In the genomic region with DNA sequence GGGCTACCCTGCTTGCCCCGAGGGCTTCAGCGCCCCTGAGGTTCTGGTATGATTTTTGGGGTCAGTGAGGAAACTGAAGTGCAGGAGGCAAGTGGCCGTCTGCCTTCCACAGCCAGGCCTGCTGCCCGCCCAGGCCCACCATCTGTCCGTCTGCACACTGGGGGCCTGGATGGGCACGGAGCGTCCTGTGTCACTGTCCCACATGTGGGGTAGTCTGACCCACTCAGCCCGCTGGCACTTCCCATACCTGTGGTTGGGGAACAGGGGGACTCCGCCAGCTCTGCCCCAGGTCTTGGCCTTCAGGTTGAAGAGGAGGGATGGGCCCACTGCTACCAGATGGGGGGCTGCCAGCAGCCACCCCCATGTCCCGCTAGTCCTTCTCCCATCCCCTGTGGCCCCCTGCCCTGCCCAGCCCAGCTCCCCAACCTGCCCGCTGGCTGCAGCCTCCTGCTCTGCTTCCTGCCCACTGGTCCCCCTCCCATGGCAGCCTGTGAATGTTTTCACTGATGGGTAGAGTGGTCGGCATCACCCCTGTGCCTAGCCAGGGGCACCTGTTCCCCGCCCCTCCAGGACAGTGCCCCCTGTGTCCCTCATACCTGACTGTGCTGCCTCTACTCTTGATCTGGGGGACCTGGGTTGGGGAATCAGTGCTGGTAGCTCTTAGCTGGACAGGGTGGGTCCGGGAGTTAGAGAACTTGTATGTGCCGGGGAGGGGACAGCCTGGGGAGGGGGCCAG, we compare ENCODE assay signal across 21 cellular contexts. TPM values are rescaled to one million over a fixed set of nuclear protein-coding genes. Genes with fewer than 3 reads are reported as not detected.
DNase-seq lines count a peak whose midpoint lies in the region; ATAC-seq, FAIRE-seq and TF ChIP-seq lines count a peak whose summit lies in the region.
"Had no signal": no experiment of that assay in that cellular context is flagged by ENCODE, and none has a peak within 500 bp of the region (broad histone marks: within the 10 kb centered on the region; RNA-seq: fewer than 3 reads in every experiment).

No MANE protein-coding gene starts in this region.

- no peak for TF ChIP-seq RAD21 in K562 (CRISPR knock-in tag; conservative IDR thresholded peaks at IDR 0.05 in 1 of 2, IDR thresholded peaks at IDR 0.05 in 1 of 2)

- in situ Hi-C loops in K562 (cut with MboI): no loop called here

- intact Hi-C loops in K562 (cut with micrococcal nuclease) (no loop called here), kidney (cut with DNase I) (no loop called here), sigmoid colon (cut with DNase I) (no loop called here), spleen (cut with DNase I; ENCODE audit: low total_unique reads) (no loop called here)

- H3K9me3 ChIP-seq in BLaER1: peaks cover 7% of the 10 kb centered on the region
- no peaks in the 10 kb centered on the region for H3K9me3 ChIP-seq in K562 (replicated peaks; ENCODE audit: control insufficient read depth, insufficient read depth, low read depth, low read length)
- no peaks in the 10 kb centered on the region for H3K9me3 ChIP-seq in kidney (ENCODE audit: control insufficient read depth in 1 of 2, low read length in 2 of 2)
- no peaks in the 10 kb centered on the region for H3K9me3 ChIP-seq in sigmoid colon
- H3K9me3 ChIP-seq in Peyer's patch: no peaks in the 10 kb centered on the region
- H3K9me3 ChIP-seq in spleen: peaks cover 0 to 6% (median 0%) of the 10 kb centered on the region in 8 donors
- H3K9me3 ChIP-seq: SJCRH30, transverse colon had no signal

- TF ChIP-seq POLR2A in K562 (conservative IDR thresholded peaks at IDR 0.05) (no peak), sigmoid colon (IDR thresholded peaks at IDR 0.05) (no peak), Peyer's patch (IDR thresholded peaks at IDR 0.05) (no peak), spleen (IDR thresholded peaks at IDR 0.05) (no peak)

- H3K27ac ChIP-seq in BLaER1 (no peak overlapping the region), K562 (ENCODE audit: extremely low read depth, low read depth, low read length) (no peak overlapping the region), kidney (ENCODE audit: low read depth in 2 of 2, low read length in 2 of 2) (no peak overlapping the region), sigmoid colon (peak overlapping the region; percentile 68 to 86 (median 84)), Peyer's patch (no peak overlapping the region), spleen (no peak overlapping the region)
- H3K27ac ChIP-seq: SJCRH30 had no signal

- TF ChIP-seq CTCF in K562 (IDR thresholded peaks at IDR 0.05 in 2 of 3, conservative IDR thresholded peaks at IDR 0.05 in 1 of 3; ENCODE audit: insufficient read depth in 2 of 3, low read depth in 1 of 3, low read length in 3 of 3): no peak
- TF ChIP-seq CTCF in kidney (IDR thresholded peaks at IDR 0.05; ENCODE audit: borderline replicate concordance, extremely low read depth, insufficient read depth): no peak
- no peak for TF ChIP-seq CTCF in sigmoid colon (IDR thresholded peaks at IDR 0.05)
- no peak for TF ChIP-seq CTCF in Peyer's patch (IDR thresholded peaks at IDR 0.05)
- no peak for TF ChIP-seq CTCF in spleen (IDR thresholded peaks at IDR 0.05 in 8 of 11, conservative IDR thresholded peaks at IDR 0.05 in 3 of 11)

- no peaks in the 10 kb centered on the region for H3K9me1 ChIP-seq in K562 (ENCODE audit: control insufficient read depth, insufficient read depth, low read length)

- POLR2A ChIA-PET in K562 (lab: Yijun Ruan, JAX): interaction anchor here (0.5 to 0.9 kb wide), 2 partner anchors 10 to 408 kb away, joined by 3 to 5 read pairs; a partner anchor contains a TSS

- no TSS peak for BruUV-seq in K562 (replicated peaks; lab: Mats Ljungman, UMichigan)

- H3K36me3 ChIP-seq in BLaER1 (peaks cover 97% of the 10 kb centered on the region), K562 (ENCODE audit: control insufficient read depth, insufficient read depth, low read length) (peaks cover 59% of the 10 kb centered on the region; the same call in 1 of the 3 replicates), kidney (ENCODE audit: control insufficient read depth in 1 of 2, insufficient read depth in 2 of 2, low read length in 2 of 2) (peaks cover 3 to 16% of the 10 kb centered on the region in 2 donors), sigmoid colon (peaks cover 7 to 28% (median 13%) of the 10 kb centered on the region in 4 donors), Peyer's patch (peaks cover 0 to 41% (median 0%) of the 10 kb centered on the region in 3 donors), spleen (peaks cover 0 to 100% (median 45%) of the 10 kb centered on the region in 6 donors)

- H3K9ac ChIP-seq in BLaER1 (0 out of 2 replicates have a peak overlapping the region, but pooled peaks have one; percentile 15), K562 (ENCODE audit: insufficient read depth in 1 of 2, low read depth in 2 of 2, low read length in 2 of 2) (no peak overlapping the region; a peak in 1 of 4 replicates), kidney (ENCODE audit: low read length in 2 of 2) (no peak overlapping the region)

- H3K4me2 ChIP-seq in BLaER1: no peak overlapping the region
- H3K4me2 ChIP-seq in K562 (ENCODE audit: insufficient read depth, low read length): no peak overlapping the region

- CTCF ChIA-PET in K562 (lab: Yijun Ruan, JAX; ENCODE audit: low intra/inter-chr PET ratio): no interaction called here

- H3K27me3 ChIP-seq in BLaER1: no peaks in the 10 kb centered on the region
- H3K27me3 ChIP-seq in K562 (ENCODE audit: control insufficient read depth in 2 of 2, insufficient read depth in 2 of 2, low read length in 2 of 2): no peaks in the 10 kb centered on the region
- H3K27me3 ChIP-seq in sigmoid colon: no peaks in the 10 kb centered on the region
- H3K27me3 ChIP-seq in Peyer's patch: no peaks in the 10 kb centered on the region
- H3K27me3 ChIP-seq in spleen (replicated peaks in 1 of 7): no peaks in the 10 kb centered on the region
- H3K27me3 ChIP-seq: SJCRH30, transverse colon had no signal

- H2AFZ ChIP-seq in K562 (ENCODE audit: low read depth, low read length): no peak overlapping the region

- no peak overlapping the region for H3K4me3 ChIP-seq in BLaER1
- no peak overlapping the region for H3K4me3 ChIP-seq in K562
- H3K4me3 ChIP-seq in kidney (ENCODE audit: low read length in 2 of 2): no peak overlapping the region
- no peak overlapping the region for H3K4me3 ChIP-seq in sigmoid colon
- no peak overlapping the region for H3K4me3 ChIP-seq in Peyer's patch
- H3K4me3 ChIP-seq in spleen: no peak overlapping the region
- H3K4me3 ChIP-seq: SJCRH30, transverse colon had no signal

- no peak for ATAC-seq in K562
- no peak for ATAC-seq in GM18519 (IDR thresholded peaks at IDR 0.05; ENCODE audit: low FRiP score, unreplicated experiment)
- ATAC-seq: activated T-cell treated with anti-CD3 and anti-CD28 coated beads, Interleukin-2, amount 50 U/mL, for 4 hours; natural killer cell had no signal

- H3K4me1 ChIP-seq in BLaER1: peaks cover 39% of the 10 kb centered on the region
- H3K4me1 ChIP-seq in K562 (replicated peaks in 1 of 2; ENCODE audit: control insufficient read depth in 2 of 2, insufficient read depth in 2 of 2, low read length in 2 of 2): peaks cover 0 to 63% of the 10 kb centered on the region in 2 experiments; a peak in 2 of 5 replicates
- H3K4me1 ChIP-seq in kidney (ENCODE audit: control insufficient read depth in 1 of 2, insufficient read depth in 1 of 2, low read depth in 1 of 2, low read length in 2 of 2): peaks cover 16 to 34% of the 10 kb centered on the region in 2 donors
- peaks cover 0 to 82% (median 73%) of the 10 kb centered on the region in 4 donors for H3K4me1 ChIP-seq in sigmoid colon
- peaks cover 0 to 28% (median 0%) of the 10 kb centered on the region in 4 donors for H3K4me1 ChIP-seq in Peyer's patch
- peaks cover 0 to 85% (median 38%) of the 10 kb centered on the region in 6 donors for H3K4me1 ChIP-seq in spleen
- H3K4me1 ChIP-seq: SJCRH30 had no signal

- TF ChIP-seq EP300 in K562 (IDR thresholded peaks at IDR 0.05; ENCODE audit: low read length) (no peak), sigmoid colon (IDR thresholded peaks at IDR 0.05) (no peak)

- WGBS in K562 (ENCODE audit: insufficient coverage, low coverage, missing lambda C conversion rate): 97% methylated on average over 12 of the region's 15 CpGs
- WGBS in sigmoid colon, 2 donors: 95% methylated on average over 15 of the region's 15 CpGs
- WGBS in spleen, 5 donors: 89 to 99% (median 96%) methylated on average over 9 to 15 of the region's 15 CpGs

- FAIRE-seq in K562 (lab: Jason Lieb, UNC): no peak
- no peak for FAIRE-seq in kidney (lab: Jason Lieb, UNC)
- FAIRE-seq: endothelial cell of umbilical vein, H54 had no signal

- peaks cover 29% of the 10 kb centered on the region for H3K79me2 ChIP-seq in K562 (ENCODE audit: control insufficient read depth, insufficient read depth, low read length)

- DNase-seq in K562 (ENCODE audit: extremely low read depth in 1 of 4, low spot score in 3 of 4) (no peak), kidney (peak; percentile 73), sigmoid colon (no peak), Peyer's patch (no peak), spleen (no peak), foreskin melanocyte (no peak)
- DNase-seq: ACHN; activated CD4-positive, alpha-beta T cell treated with anti-CD3 and anti-CD28 coated beads for 48 hours; activated T-cell treated with anti-CD3 and anti-CD28 coated beads, Interleukin-2, amount 50 U/mL, for 4 hours; EL; left ventricle myocardium superior; natural killer cell; NCI-H1048; NCI-H187; SJCRH30; stimulated activated naive CD4-positive, alpha-beta T cell treated with Interleukin-2 at 50 U/mL for 16 hours; transverse colon had no signal

- H4K20me1 ChIP-seq in BLaER1 (peaks cover 100% of the 10 kb centered on the region), K562 (replicated peaks; ENCODE audit: control insufficient read depth, insufficient read depth, low read length) (peaks cover 27% of the 10 kb centered on the region; the same call in 1 of the 2 replicates)

RNA-seq across cellular contexts. Expression of a gene that starts 9.5 kb away (rescaled TPM):
- total RNA-seq in K562 (2011; cell fraction: chromatin; rRNA removed; ENCODE audit: low replicate concordance): 19.4 and 56.5 TPM in 2 replicates
- total RNA-seq in K562 (2011; cell fraction: nucleolus; rRNA removed): 36.9 and 39.3 TPM in 2 replicates
- 20.4 and 20.9 TPM in 2 replicates for total RNA-seq in K562 (2011; cell fraction: nucleoplasm; rRNA removed)
- 21.9 and 26.4 TPM in 2 replicates for total RNA-seq in K562 (2014; rRNA removed)
- 5.3 and 7.3 TPM in 2 replicates for total RNA-seq in K562 (2014; rRNA removed; fragmentation: Illumina TruSeq; extraction: Trizol)
- total RNA-seq in K562 (2015; rRNA removed; fragmentation: Illumina TruSeq; extraction: Trizol): 14.3 and 14.4 TPM in 2 replicates
- total RNA-seq in K562 (2021): 24.9 and 34.9 TPM in 2 replicates
- 6.7 and 7.1 TPM in 2 replicates for polyA plus RNA-seq in K562 (2011; rRNA removed)
- 7.4 and 15.5 TPM in 2 replicates for polyA plus RNA-seq in K562 (2011; cell fraction: cytosol; rRNA removed)
- 11.2 and 22.2 TPM in 2 replicates for polyA plus RNA-seq in K562 (2011; cell fraction: nucleus; rRNA removed)
- 23.1 and 44.7 TPM in 2 replicates for polyA plus RNA-seq in K562 (2012)
- 14.5 and 23.3 TPM in 2 replicates for polyA plus RNA-seq in K562 (2014; fragmentation: Illumina TruSeq; extraction: Trizol)
- under 1 TPM; 0.27 TPM for polyA plus RNA-seq in K562 (2014; fragmentation: Nextera tagmentation; extraction: Ambion mirVana)
- 14.8 and 19.9 TPM in 2 replicates for polyA plus RNA-seq in K562 (2014; rRNA removed)
- polyA minus RNA-seq in K562 (2011; rRNA and poly(A)+ RNA removed): 4.6 and 5.3 TPM in 2 replicates
- polyA minus RNA-seq in K562 (2011; cell fraction: cytosol; rRNA and poly(A)+ RNA removed): 14.9 and 18.8 TPM in 2 replicates
- polyA minus RNA-seq in K562 (2011; cell fraction: nucleus; rRNA and poly(A)+ RNA removed): 21.3 and 22.4 TPM in 2 replicates
- 25.0 TPM for total RNA-seq in kidney
- polyA plus RNA-seq in kidney (ENCODE audit: insufficient read depth, low read depth, low replicate concordance): 9.8 TPM
- 10 to 100 TPM; 16.5 to 29.9 (median 19.3) TPM for total RNA-seq in sigmoid colon
- polyA plus RNA-seq in sigmoid colon: 10 to 100 TPM in 2 of 3 donors, 1 to 10 TPM in 1; 7.2 to 21.8 (median 15.0) TPM
- 10 to 100 TPM; 15.9 to 47.9 (median 24.2) TPM for total RNA-seq in Peyer's patch
- total RNA-seq in spleen: 10 to 100 TPM; 16.4 to 30.5 (median 29.0) TPM
- polyA plus RNA-seq in spleen: 10 to 100 TPM in 1 of 3 donors, 1 to 10 TPM in 2; 6.2 to 13.9 (median 6.4) TPM

RNA-seq across cellular contexts. Expression of a gene that starts 31.8 kb away (rescaled TPM):
- total RNA-seq in K562 (2011; cell fraction: chromatin; rRNA removed; ENCODE audit: low replicate concordance): 411 and 869 TPM in 2 replicates
- 851 and 883 TPM in 2 replicates for total RNA-seq in K562 (2011; cell fraction: nucleolus; rRNA removed)
- 585 and 614 TPM in 2 replicates for total RNA-seq in K562 (2011; cell fraction: nucleoplasm; rRNA removed)
- total RNA-seq in K562 (2014; rRNA removed): 1,752 and 1,953 TPM in 2 replicates
- 1,453 and 1,647 TPM in 2 replicates for total RNA-seq in K562 (2014; rRNA removed; fragmentation: Illumina TruSeq; extraction: Trizol)
- 1,387 and 1,494 TPM in 2 replicates for total RNA-seq in K562 (2015; rRNA removed; fragmentation: Illumina TruSeq; extraction: Trizol)
- total RNA-seq in K562 (2021): 2,825 and 3,003 TPM in 2 replicates
- polyA plus RNA-seq in K562 (2011; rRNA removed): 1,026 and 1,305 TPM in 2 replicates
- polyA plus RNA-seq in K562 (2011; cell fraction: cytosol; rRNA removed): 1,502 and 1,797 TPM in 2 replicates
- polyA plus RNA-seq in K562 (2011; cell fraction: nucleus; rRNA removed): 696 and 770 TPM in 2 replicates
- 3,305 and 4,013 TPM in 2 replicates for polyA plus RNA-seq in K562 (2012)
- 1,501 and 2,376 TPM in 2 replicates for polyA plus RNA-seq in K562 (2014; fragmentation: Illumina TruSeq; extraction: Trizol)
- polyA plus RNA-seq in K562 (2014; fragmentation: Nextera tagmentation; extraction: Ambion mirVana): 100 to 1,000 TPM; 372 to 422 TPM
- 1,067 and 1,158 TPM in 2 replicates for polyA plus RNA-seq in K562 (2014; rRNA removed)
- polyA minus RNA-seq in K562 (2011; rRNA and poly(A)+ RNA removed): 1,191 and 1,209 TPM in 2 replicates
- polyA minus RNA-seq in K562 (2011; cell fraction: cytosol; rRNA and poly(A)+ RNA removed): 1,563 and 2,307 TPM in 2 replicates
- 434 and 599 TPM in 2 replicates for polyA minus RNA-seq in K562 (2011; cell fraction: nucleus; rRNA and poly(A)+ RNA removed)
- total RNA-seq in kidney: 1,813 TPM
- 1,520 TPM for polyA plus RNA-seq in kidney (ENCODE audit: insufficient read depth, low read depth, low replicate concordance)
- total RNA-seq in sigmoid colon: 1,000 to 10,000 TPM; 1,842 to 2,448 (median 2,055) TPM
- polyA plus RNA-seq in sigmoid colon: 1,000 to 10,000 TPM in 2 of 3 donors, 100 to 1,000 TPM in 1; 906 to 1,654 (median 1,225) TPM
- 1,000 to 10,000 TPM in 3 of 4 donors, 100 to 1,000 TPM in 1; 914 to 1,425 (median 1,203) TPM for total RNA-seq in Peyer's patch
- total RNA-seq in spleen: 1,000 to 10,000 TPM; 1,078 to 1,961 (median 1,406) TPM
- 1,000 to 10,000 TPM in 1 of 3 donors, 100 to 1,000 TPM in 2; 565 to 1,281 (median 624) TPM for polyA plus RNA-seq in spleen

RNA-seq across cellular contexts. Expression of a gene that starts 46.2 kb away (rescaled TPM):
- total RNA-seq in K562 (2011; cell fraction: chromatin; rRNA removed; ENCODE audit: low replicate concordance): 39.7 and 130 TPM in 2 replicates
- total RNA-seq in K562 (2011; cell fraction: nucleolus; rRNA removed): 64.5 and 77.9 TPM in 2 replicates
- 43.5 and 49.6 TPM in 2 replicates for total RNA-seq in K562 (2011; cell fraction: nucleoplasm; rRNA removed)
- total RNA-seq in K562 (2014; rRNA removed) (60.1 and 62.7 TPM in 2 replicates), K562 (2014; rRNA removed; fragmentation: Illumina TruSeq; extraction: Trizol) (4.4 and 9.2 TPM in 2 replicates), K562 (2015; rRNA removed; fragmentation: Illumina TruSeq; extraction: Trizol) (25.0 and 26.2 TPM in 2 replicates), K562 (2021) (39.2 and 54.1 TPM in 2 replicates), kidney (54.6 TPM), sigmoid colon (100 to 1,000 TPM in 3 of 4 donors, 10 to 100 TPM in 1; 91.3 to 167 (median 125) TPM), Peyer's patch (100 to 1,000 TPM in 1 of 4 donors, 10 to 100 TPM in 3; 61.3 to 106 (median 88.1) TPM), spleen (10 to 100 TPM; 37.1 to 49.3 (median 46.7) TPM)
- polyA plus RNA-seq in K562 (2011; rRNA removed) (24.0 and 29.4 TPM in 2 replicates), K562 (2014; fragmentation: Illumina TruSeq; extraction: Trizol) (29.4 and 45.3 TPM in 2 replicates), K562 (2014; fragmentation: Nextera tagmentation; extraction: Ambion mirVana) (under 1 TPM; 0.14 to 0.21 TPM), K562 (2014; rRNA removed) (59.6 and 63.4 TPM in 2 replicates), kidney (ENCODE audit: insufficient read depth, low read depth, low replicate concordance) (30.6 TPM), sigmoid colon (10 to 100 TPM; 38.4 to 66.8 (median 52.9) TPM), spleen (10 to 100 TPM; 26.5 to 68.8 (median 30.8) TPM)
- 31.0 and 40.6 TPM in 2 replicates for polyA plus RNA-seq in K562 (2011; cell fraction: cytosol; rRNA removed)
- polyA plus RNA-seq in K562 (2011; cell fraction: nucleus; rRNA removed): 67.8 and 75.4 TPM in 2 replicates
- polyA plus RNA-seq in K562 (2012): 39.9 and 60.2 TPM in 2 replicates
- polyA minus RNA-seq in K562 (2011; rRNA and poly(A)+ RNA removed): 10.9 and 17.4 TPM in 2 replicates
- 21.4 and 25.5 TPM in 2 replicates for polyA minus RNA-seq in K562 (2011; cell fraction: cytosol; rRNA and poly(A)+ RNA removed)
- 18.0 and 24.4 TPM in 2 replicates for polyA minus RNA-seq in K562 (2011; cell fraction: nucleus; rRNA and poly(A)+ RNA removed)

RNA-seq across cellular contexts. Expression of a gene that starts 49.6 kb away (rescaled TPM):
- 5.4 and 20.2 TPM in 2 replicates for total RNA-seq in K562 (2011; cell fraction: chromatin; rRNA removed; ENCODE audit: low replicate concordance)
- total RNA-seq in K562 (2011; cell fraction: nucleolus; rRNA removed): 10.5 and 12.0 TPM in 2 replicates
- 5.3 and 7.3 TPM in 2 replicates for total RNA-seq in K562 (2011; cell fraction: nucleoplasm; rRNA removed)
- 10.2 and 13.8 TPM in 2 replicates for total RNA-seq in K562 (2014; rRNA removed)
- 1.6 and 1.8 TPM in 2 replicates for total RNA-seq in K562 (2014; rRNA removed; fragmentation: Illumina TruSeq; extraction: Trizol)
- total RNA-seq in K562 (2015; rRNA removed; fragmentation: Illumina TruSeq; extraction: Trizol): 4.6 and 4.8 TPM in 2 replicates
- 32.7 and 34.0 TPM in 2 replicates for total RNA-seq in K562 (2021)
- 2.0 and 2.4 TPM in 2 replicates for polyA plus RNA-seq in K562 (2011; rRNA removed)
- 2.8 and 11.2 TPM in 2 replicates for polyA plus RNA-seq in K562 (2011; cell fraction: cytosol; rRNA removed)
- 7.4 and 18.4 TPM in 2 replicates for polyA plus RNA-seq in K562 (2011; cell fraction: nucleus; rRNA removed)
- 8.9 and 10.8 TPM in 2 replicates for polyA plus RNA-seq in K562 (2012)
- 6.3 and 8.3 TPM in 2 replicates for polyA plus RNA-seq in K562 (2014; fragmentation: Illumina TruSeq; extraction: Trizol)
- polyA plus RNA-seq in K562 (2014; fragmentation: Nextera tagmentation; extraction: Ambion mirVana): under 1 TPM; 0.11 to 0.27 TPM
- polyA plus RNA-seq in K562 (2014; rRNA removed): 10.8 and 11.6 TPM in 2 replicates
- polyA minus RNA-seq in K562 (2011; rRNA and poly(A)+ RNA removed): 1.3 and 1.7 TPM in 2 replicates
- polyA minus RNA-seq in K562 (2011; cell fraction: cytosol; rRNA and poly(A)+ RNA removed): 14.2 and 20.6 TPM in 2 replicates
- 5.4 and 5.8 TPM in 2 replicates for polyA minus RNA-seq in K562 (2011; cell fraction: nucleus; rRNA and poly(A)+ RNA removed)
- 53.2 TPM for total RNA-seq in kidney
- polyA plus RNA-seq in kidney (ENCODE audit: insufficient read depth, low read depth, low replicate concordance): 8.9 TPM
- total RNA-seq in sigmoid colon: 10 to 100 TPM; 35.4 to 53.2 (median 44.8) TPM
- 10 to 100 TPM; 22.8 to 39.1 (median 23.8) TPM for polyA plus RNA-seq in sigmoid colon
- total RNA-seq in Peyer's patch: 100 to 1,000 TPM in 2 of 4 donors, 10 to 100 TPM in 2; 74.3 to 149 (median 96.1) TPM
- 10 to 100 TPM; 43.0 to 68.1 (median 53.7) TPM for total RNA-seq in spleen
- polyA plus RNA-seq in spleen: 10 to 100 TPM in 1 of 3 donors, 1 to 10 TPM in 2; 4.0 to 15.2 (median 4.2) TPM

Comparison
In these comparisons a context has a peak if more than half of its experiments do, and no peak if none do; other contexts are left out.
1. H3K27ac ChIP-seq: peak in sigmoid colon (4 of 4); none in BLaER1 (single experiment), K562 (single experiment), kidney (0 of 2), Peyer's patch (0 of 4) and spleen (0 of 8).